Comparison of ENCODE assay signal across 1 cellular context in the genomic region with DNA sequence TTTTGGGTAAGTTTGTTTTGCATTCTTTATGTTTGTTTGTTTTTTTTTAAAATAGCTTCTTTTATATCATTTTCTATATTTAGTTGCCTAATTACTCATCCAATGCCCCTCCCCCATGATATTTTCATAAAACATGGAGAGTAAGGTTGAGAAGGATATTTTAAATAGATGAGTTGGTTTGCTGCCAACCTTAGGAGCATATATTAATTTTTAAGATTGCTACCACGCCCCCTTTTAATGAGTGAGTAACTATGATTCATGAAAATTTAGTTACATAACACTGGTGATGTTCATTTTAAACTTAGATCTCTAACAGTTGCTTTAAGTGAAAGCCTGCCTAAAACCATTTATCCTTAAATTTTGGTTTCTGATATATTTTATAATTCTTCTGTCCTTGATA.
TF ChIP-seq lines count a peak whose summit lies in the region.

No MANE protein-coding gene starts in this region.

TF ChIP-seq in GM23338, 12 proteins besides CTCF, POLR2A, EP300 and RAD21:
- TF ChIP-seq REST (IDR thresholded peaks at IDR 0.05; ENCODE audit: unreplicated experiment) (no peak), NANOG (IDR thresholded peaks at IDR 0.05; ENCODE audit: borderline replicate concordance) (no peak), CREB1 (CRISPR knock-in tag; IDR thresholded peaks at IDR 0.05; ENCODE audit: low read depth) (no peak), ETS1 (IDR thresholded peaks at IDR 0.05) (no peak), EZH2 (IDR thresholded peaks at IDR 0.05; ENCODE audit: low read depth, unreplicated experiment) (no peak), ZNF114 (CRISPR knock-in tag; IDR thresholded peaks at IDR 0.05) (no peak), ZNF331 (CRISPR knock-in tag; IDR thresholded peaks at IDR 0.05; ENCODE audit: low read depth) (no peak), EZH2phosphoT487 (IDR thresholded peaks at IDR 0.05; ENCODE audit: unreplicated experiment) (no peak), STAT1 (IDR thresholded peaks at IDR 0.05; ENCODE audit: unreplicated experiment) (no peak), POLR2AphosphoS5 (IDR thresholded peaks at IDR 0.05; ENCODE audit: low read depth) (no peak), JUNB (IDR thresholded peaks at IDR 0.05; ENCODE audit: unreplicated experiment) (no peak)
- TF ChIP-seq, protein P1, sequence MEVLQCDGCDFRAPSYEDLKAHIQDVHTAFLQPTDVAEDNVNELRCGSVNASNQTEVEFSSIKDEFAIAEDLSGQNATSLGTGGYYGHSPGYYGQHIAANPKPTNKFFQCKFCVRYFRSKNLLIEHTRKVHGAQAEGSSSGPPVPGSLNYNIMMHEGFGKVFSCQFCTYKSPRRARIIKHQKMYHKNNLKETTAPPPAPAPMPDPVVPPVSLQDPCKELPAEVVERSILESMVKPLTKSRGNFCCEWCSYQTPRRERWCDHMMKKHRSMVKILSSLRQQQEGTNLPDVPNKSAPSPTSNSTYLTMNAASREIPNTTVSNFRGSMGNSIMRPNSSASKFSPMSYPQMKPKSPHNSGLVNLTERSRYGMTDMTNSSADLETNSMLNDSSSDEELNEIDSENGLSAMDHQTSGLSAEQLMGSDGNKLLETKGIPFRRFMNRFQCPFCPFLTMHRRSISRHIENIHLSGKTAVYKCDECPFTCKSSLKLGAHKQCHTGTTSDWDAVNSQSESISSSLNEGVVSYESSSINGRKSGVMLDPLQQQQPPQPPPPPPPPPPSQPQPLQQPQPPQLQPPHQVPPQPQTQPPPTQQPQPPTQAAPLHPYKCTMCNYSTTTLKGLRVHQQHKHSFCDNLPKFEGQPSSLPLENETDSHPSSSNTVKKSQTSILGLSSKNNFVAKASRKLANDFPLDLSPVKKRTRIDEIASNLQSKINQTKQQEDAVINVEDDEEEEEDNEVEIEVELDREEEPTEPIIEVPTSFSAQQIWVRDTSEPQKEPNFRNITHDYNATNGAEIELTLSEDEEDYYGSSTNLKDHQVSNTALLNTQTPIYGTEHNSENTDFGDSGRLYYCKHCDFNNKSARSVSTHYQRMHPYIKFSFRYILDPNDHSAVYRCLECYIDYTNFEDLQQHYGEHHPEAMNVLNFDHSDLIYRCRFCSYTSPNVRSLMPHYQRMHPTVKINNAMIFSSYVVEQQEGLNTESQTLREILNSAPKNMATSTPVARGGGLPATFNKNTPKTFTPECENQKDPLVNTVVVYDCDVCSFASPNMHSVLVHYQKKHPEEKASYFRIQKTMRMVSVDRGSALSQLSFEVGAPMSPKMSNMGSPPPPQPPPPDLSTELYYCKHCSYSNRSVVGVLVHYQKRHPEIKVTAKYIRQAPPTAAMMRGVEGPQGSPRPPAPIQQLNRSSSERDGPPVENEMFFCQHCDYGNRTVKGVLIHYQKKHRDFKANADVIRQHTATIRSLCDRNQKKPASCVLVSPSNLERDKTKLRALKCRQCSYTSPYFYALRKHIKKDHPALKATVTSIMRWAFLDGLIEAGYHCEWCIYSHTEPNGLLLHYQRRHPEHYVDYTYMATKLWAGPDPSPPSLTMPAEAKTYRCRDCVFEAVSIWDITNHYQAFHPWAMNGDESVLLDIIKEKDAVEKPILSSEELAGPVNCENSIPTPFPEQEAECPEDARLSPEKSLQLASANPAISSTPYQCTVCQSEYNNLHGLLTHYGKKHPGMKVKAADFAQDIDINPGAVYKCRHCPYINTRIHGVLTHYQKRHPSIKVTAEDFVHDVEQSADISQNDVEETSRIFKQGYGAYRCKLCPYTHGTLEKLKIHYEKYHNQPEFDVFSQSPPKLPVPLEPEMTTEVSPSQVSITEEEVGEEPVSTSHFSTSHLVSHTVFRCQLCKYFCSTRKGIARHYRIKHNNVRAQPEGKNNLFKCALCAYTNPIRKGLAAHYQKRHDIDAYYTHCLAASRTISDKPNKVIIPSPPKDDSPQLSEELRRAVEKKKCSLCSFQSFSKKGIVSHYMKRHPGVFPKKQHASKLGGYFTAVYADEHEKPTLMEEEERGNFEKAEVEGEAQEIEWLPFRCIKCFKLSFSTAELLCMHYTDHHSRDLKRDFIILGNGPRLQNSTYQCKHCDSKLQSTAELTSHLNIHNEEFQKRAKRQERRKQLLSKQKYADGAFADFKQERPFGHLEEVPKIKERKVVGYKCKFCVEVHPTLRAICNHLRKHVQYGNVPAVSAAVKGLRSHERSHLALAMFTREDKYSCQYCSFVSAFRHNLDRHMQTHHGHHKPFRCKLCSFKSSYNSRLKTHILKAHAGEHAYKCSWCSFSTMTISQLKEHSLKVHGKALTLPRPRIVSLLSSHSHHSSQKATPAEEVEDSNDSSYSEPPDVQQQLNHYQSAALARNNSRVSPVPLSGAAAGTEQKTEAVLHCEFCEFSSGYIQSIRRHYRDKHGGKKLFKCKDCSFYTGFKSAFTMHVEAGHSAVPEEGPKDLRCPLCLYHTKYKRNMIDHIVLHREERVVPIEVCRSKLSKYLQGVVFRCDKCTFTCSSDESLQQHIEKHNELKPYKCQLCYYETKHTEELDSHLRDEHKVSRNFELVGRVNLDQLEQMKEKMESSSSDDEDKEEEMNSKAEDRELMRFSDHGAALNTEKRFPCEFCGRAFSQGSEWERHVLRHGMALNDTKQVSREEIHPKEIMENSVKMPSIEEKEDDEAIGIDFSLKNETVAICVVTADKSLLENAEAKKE (CRISPR knock-in tag; IDR thresholded peaks at IDR 0.05), result no peak
TF ChIP-seq in GM23338: peak in this region for 0.
